Comparison of ENCODE assay signal across 8 cellular contexts in the genomic region with DNA sequence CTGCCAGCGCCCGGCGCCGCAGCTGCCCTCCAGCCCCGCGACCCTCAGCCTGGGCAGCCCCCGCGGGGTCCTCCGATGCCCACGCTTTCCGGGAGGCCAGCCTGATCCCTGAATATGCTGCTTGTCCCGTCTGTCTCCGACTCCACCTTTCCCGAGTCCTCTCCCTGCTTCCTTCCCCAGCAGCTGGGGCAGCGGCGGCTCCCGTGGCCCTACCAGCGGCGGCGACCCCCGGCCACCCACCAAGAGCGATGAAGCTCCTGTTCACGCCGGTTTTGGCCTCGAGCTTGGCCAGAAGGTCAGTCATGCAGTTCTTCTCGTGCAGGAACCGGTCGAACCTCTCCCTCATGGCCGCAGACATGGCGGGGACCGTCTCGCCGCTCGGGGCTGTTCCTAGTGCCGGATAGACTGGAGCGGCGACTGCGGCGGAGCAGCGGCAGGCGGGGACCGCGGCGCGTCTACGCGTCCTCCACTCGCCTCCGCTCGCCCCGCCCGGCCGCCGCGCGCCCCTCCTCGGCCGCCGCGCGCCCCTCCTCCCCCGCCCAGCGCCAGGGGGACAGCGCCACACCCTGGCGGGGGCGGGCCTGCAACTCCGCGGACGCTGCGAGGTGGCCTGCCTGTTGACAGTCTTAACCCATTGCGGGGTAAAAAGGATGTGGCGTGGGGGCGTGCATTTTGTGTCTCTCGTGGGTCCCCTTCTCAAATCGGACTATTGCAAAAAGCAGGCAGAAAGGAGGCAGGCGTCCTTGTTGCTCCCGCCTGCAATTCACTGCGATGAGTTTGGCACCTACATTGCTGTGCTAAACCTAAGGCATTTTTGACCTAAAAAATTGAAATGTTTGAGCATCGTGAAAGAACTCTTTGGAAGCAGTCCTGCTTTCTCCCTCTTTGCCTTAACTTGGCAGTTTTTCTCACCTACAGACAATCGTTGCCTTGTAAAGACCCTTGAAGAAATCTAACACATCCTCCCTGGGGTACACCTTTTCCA. TPM values are rescaled to one million over a fixed set of nuclear protein-coding genes. Genes with fewer than 3 reads are reported as not detected.
DNase-seq lines count a peak whose midpoint lies in the region; ATAC-seq lines count a peak whose summit lies in the region.

A gene (minus strand): TSS at position 395 of the 985 bp plus-strand sequence. CDS start 37 bp downstream, at position 358.

- peaks cover 6% of the 10 kb centered on the region for H3K4me1 ChIP-seq in endocrine pancreas (ENCODE audit: control insufficient read depth, insufficient read depth, low read length)
- no peaks in the 10 kb centered on the region for H3K4me1 ChIP-seq in mesodermal cell (ENCODE audit: control insufficient read depth, insufficient read depth, low read length, poor library complexity, severe bottlenecking)

- peak within 1 kb of the TSS; percentile 98 for H3K27ac Mint-ChIP-seq in activated CD8-positive, alpha-beta memory T cell treated with anti-CD3 and anti-CD28 coated beads, Interleukin-2, amount 10 ng/mL, durations not matched to agents 7 days and 5 days

- no peaks in the 10 kb centered on the region for H3K27me3 ChIP-seq in endocrine pancreas (ENCODE audit: control insufficient read depth, insufficient read depth, low read length)

- WGBS in mesodermal cell (ENCODE audit: insufficient coverage in 2 of 2), 2 experiments: 2 to 5% methylated on average over 34 to 51 of the region's 80 CpGs

- H3K27ac ChIP-seq in mesodermal cell (ENCODE audit: low read depth, low read length, severe bottlenecking): peak within 1 kb of the TSS; percentile 91

- H3K9me3 Mint-ChIP-seq in activated CD8-positive, alpha-beta memory T cell treated with anti-CD3 and anti-CD28 coated beads, Interleukin-2, amount 10 ng/mL, durations not matched to agents 7 days and 5 days (ENCODE audit: low read depth): no peaks in the 10 kb centered on the region

- H3K4me1 Mint-ChIP-seq in activated CD8-positive, alpha-beta memory T cell treated with anti-CD3 and anti-CD28 coated beads, Interleukin-2, amount 10 ng/mL, durations not matched to agents 7 days and 5 days: peaks cover 68% of the 10 kb centered on the region

- H3K27me3 Mint-ChIP-seq in activated CD8-positive, alpha-beta memory T cell treated with anti-CD3 and anti-CD28 coated beads, Interleukin-2, amount 10 ng/mL, durations not matched to agents 7 days and 5 days: no peaks in the 10 kb centered on the region

- peak; percentile 62 for ATAC-seq in GM19463 (IDR thresholded peaks at IDR 0.05; ENCODE audit: unreplicated experiment)
- peak; percentile 80 for ATAC-seq in activated CD8-positive, alpha-beta memory T cell treated with anti-CD3 and anti-CD28 coated beads, Interleukin-2, amount 10 ng/mL, durations not matched to agents 7 days and 5 days

- H3K4me3 Mint-ChIP-seq in activated CD8-positive, alpha-beta memory T cell treated with anti-CD3 and anti-CD28 coated beads, Interleukin-2, amount 10 ng/mL, durations not matched to agents 7 days and 5 days: peak within 1 kb of the TSS; percentile 95

- DNase-seq in COLO668 (lab: John Stamatoyannopoulos, UW; ENCODE audit: unreplicated experiment) (peak; percentile 88), HS-27A (ENCODE audit: low read depth) (peak; percentile 19), NOMO-1 treated with DMSO at 0.1 percent for 48 hours (lab: John Stamatoyannopoulos, UW; ENCODE audit: unreplicated experiment) (peak; percentile 87)
- DNase-seq in activated CD8-positive, alpha-beta memory T cell treated with anti-CD3 and anti-CD28 coated beads, Interleukin-2, amount 10 ng/mL, durations not matched to agents 7 days and 5 days: peak; percentile 91
- peak; percentile 78 to 80 for DNase-seq in stimulated activated CD8-positive, alpha-beta memory T cell treated with anti-CD3 and anti-CD28 coated beads, Interleukin-15, amount 100 ng/mL, for 48 hours (ENCODE audit: low read depth in 2 of 2)

- peak within 1 kb of the TSS; percentile 85 for H3K4me3 ChIP-seq in endocrine pancreas (ENCODE audit: control insufficient read depth, insufficient read depth, low read length)
- peak within 1 kb of the TSS; percentile 84 for H3K4me3 ChIP-seq in mesodermal cell (ENCODE audit: extremely low read depth, insufficient read depth, low read length, poor library complexity, severe bottlenecking)

- peaks cover 36% of the 10 kb centered on the region for H3K36me3 Mint-ChIP-seq in activated CD8-positive, alpha-beta memory T cell treated with anti-CD3 and anti-CD28 coated beads, Interleukin-2, amount 10 ng/mL, durations not matched to agents 7 days and 5 days

- H3K9me3 ChIP-seq in endocrine pancreas (ENCODE audit: control insufficient read depth, low read length): no peaks in the 10 kb centered on the region
- H3K9me3 ChIP-seq in mesodermal cell (ENCODE audit: control insufficient read depth, low read length): no peaks in the 10 kb centered on the region

- peak within 1 kb of the TSS; percentile 84 for H3K9ac ChIP-seq in endocrine pancreas (ENCODE audit: control insufficient read depth, insufficient read depth, low read length)

- no peaks in the 10 kb centered on the region for H3K36me3 ChIP-seq in endocrine pancreas (ENCODE audit: control insufficient read depth, insufficient read depth, low read length)
- H3K36me3 ChIP-seq in mesodermal cell (ENCODE audit: control insufficient read depth, insufficient read depth, low read length): peaks cover 30% of the 10 kb centered on the region

- CTCF ChIA-PET in activated CD8-positive, alpha-beta memory T cell treated with anti-CD3 and anti-CD28 coated beads, Interleukin-2, amount 10 ng/mL, durations not matched to agents 7 days and 5 days (lab: Charles Lee): interaction anchor here (0.8 to 4.6 kb wide), 22 partner anchors 11 to 230 kb away, joined by 3 to 70 read pairs (median 5); a partner anchor contains a TSS

RNA-seq across cellular contexts. Expression of the gene that starts here (rescaled TPM):
- total RNA-seq in activated CD8-positive, alpha-beta memory T cell treated with anti-CD3 and anti-CD28 coated beads, Interleukin-2, amount 10 ng/mL, durations not matched to agents 7 days and 5 days: 10 to 100 TPM; 91.0 to 97.0 TPM
- polyA plus RNA-seq in mesodermal cell (2013, experiment 1 of 2): 64.9 TPM
- polyA plus RNA-seq in mesodermal cell (2013, experiment 2 of 2): 56.5 TPM

Comparison
In these comparisons a context has a peak if more than half of its experiments do, and no peak if none do; other contexts are left out.
1. Peak in every context shown above with its lines: DNase-seq, ATAC-seq, H3K4me3 ChIP-seq and H3K27ac ChIP-seq.
2. DNase-seq: peak in every context shown above with its lines; median percentile 91 in activated CD8-positive, alpha-beta memory T cell treated with anti-CD3 and anti-CD28 coated beads, Interleukin-2, amount 10 ng/mL, durations not matched to agents 7 days and 5 days; 88 in COLO668; 87 in NOMO-1 treated with DMSO at 0.1 percent for 48 hours; 79 in stimulated activated CD8-positive, alpha-beta memory T cell treated with anti-CD3 and anti-CD28 coated beads, Interleukin-15, amount 100 ng/mL, for 48 hours; 19 in HS-27A.